Comparison of ENCODE assay signal across 1 cellular context in genomic region chr11:85647604-85648299, GRCh38.
TF ChIP-seq lines count a peak whose summit lies in the region.

TSS of gene TMEM126A (plus strand) at chr11:85647967. CDS start at chr11:85650256, 2,289 bp downstream.

TF ChIP-seq in HEK293, 187 proteins besides CTCF, POLR2A, EP300 and RAD21 (continued from another document and continues in another):
- no peak for TF ChIP-seq KLF1 (tag by site-specific recombination; IDR thresholded peaks at IDR 0.05)
- TF ChIP-seq ZNF121 (tag by site-specific recombination; IDR thresholded peaks at IDR 0.05), result no peak
- TF ChIP-seq BCL6B (tag by site-specific recombination; IDR thresholded peaks at IDR 0.05), result no peak
- no peak for TF ChIP-seq ZBTB1 (tag by site-specific recombination; IDR thresholded peaks at IDR 0.05)
- TF ChIP-seq ZNF18 (tag by site-specific recombination; IDR thresholded peaks at IDR 0.05), result no peak
- TF ChIP-seq ZNF433 (tag by site-specific recombination; IDR thresholded peaks at IDR 0.05; ENCODE audit: low read depth), result no peak
- no peak for TF ChIP-seq ZNF426 (tag by site-specific recombination; IDR thresholded peaks at IDR 0.05)
- TF ChIP-seq ZNF473 (tag by site-specific recombination; IDR thresholded peaks at IDR 0.05), result no peak
- TF ChIP-seq ZBTB17 (tag by site-specific recombination; IDR thresholded peaks at IDR 0.05), result peak; percentile 62
- TF ChIP-seq PRDM1 (tag by site-specific recombination; IDR thresholded peaks at IDR 0.05), result peak; percentile 65; the same call in 1 of the 2 replicates
- TF ChIP-seq ZFP69B (tag by site-specific recombination; IDR thresholded peaks at IDR 0.05), result no peak
- TF ChIP-seq ZNF639 (tag by site-specific recombination; IDR thresholded peaks at IDR 0.05), result no peak
- 0 out of 2 replicates have a peak, but pooled peaks have one; percentile 12 for TF ChIP-seq ZNF692 (tag by site-specific recombination; IDR thresholded peaks at IDR 0.05)
- no peak for TF ChIP-seq ZNF701 (tag by site-specific recombination; IDR thresholded peaks at IDR 0.05)
- no peak for TF ChIP-seq SCRT2 (tag by site-specific recombination; IDR thresholded peaks at IDR 0.05)
- TF ChIP-seq SETDB1 (IDR thresholded peaks at IDR 0.05; ENCODE audit: insufficient read length, low read length), result no peak
- no peak for TF ChIP-seq ZNF776 (tag by site-specific recombination; IDR thresholded peaks at IDR 0.05; ENCODE audit: borderline replicate concordance)
- TF ChIP-seq SP7 (tag by site-specific recombination; IDR thresholded peaks at IDR 0.05), result peak; percentile 61; the same call in 1 of the 2 replicates
- no peak for TF ChIP-seq ZNF600 (tag by site-specific recombination; IDR thresholded peaks at IDR 0.05)
- TF ChIP-seq ZNF624 (tag by site-specific recombination; IDR thresholded peaks at IDR 0.05), result no peak
- peak; percentile 88 for TF ChIP-seq ZFHX2 (tag by site-specific recombination; conservative IDR thresholded peaks at IDR 0.05)
- TF ChIP-seq ELK4 (IDR thresholded peaks at IDR 0.05; ENCODE audit: borderline replicate concordance, low read depth, low read length), result no peak
- peak; percentile 95 for TF ChIP-seq KLF10 (tag by site-specific recombination; IDR thresholded peaks at IDR 0.05)
- TF ChIP-seq ZNF416 (tag by site-specific recombination; IDR thresholded peaks at IDR 0.05), result no peak
- peak; percentile 75 for TF ChIP-seq YY1 (tag by site-specific recombination; IDR thresholded peaks at IDR 0.05)
- peak; percentile 37 for TF ChIP-seq GLIS1 (tag by site-specific recombination; IDR thresholded peaks at IDR 0.05)
- no peak for TF ChIP-seq ZNF391 (tag by site-specific recombination; IDR thresholded peaks at IDR 0.05; ENCODE audit: borderline replicate concordance, low read depth)
- no peak for TF ChIP-seq ZNF423 (tag by site-specific recombination; IDR thresholded peaks at IDR 0.05)
- TF ChIP-seq ZNF341 (tag by site-specific recombination; IDR thresholded peaks at IDR 0.05; ENCODE audit: low read depth), result peak; percentile 67
- 0 out of 2 replicates have a peak, but pooled peaks have one; percentile 3 for TF ChIP-seq BCL11A (tag by site-specific recombination; IDR thresholded peaks at IDR 0.05; ENCODE audit: low read depth)
- no peak for TF ChIP-seq ZNF211 (tag by site-specific recombination; IDR thresholded peaks at IDR 0.05; ENCODE audit: low read depth)
- TF ChIP-seq ZNF626 (tag by site-specific recombination; IDR thresholded peaks at IDR 0.05), result no peak
- TF ChIP-seq ZNF521 (tag by site-specific recombination; IDR thresholded peaks at IDR 0.05), result no peak
- TF ChIP-seq ZNF843 (tag by site-specific recombination; IDR thresholded peaks at IDR 0.05), result 0 out of 2 replicates have a peak, but pooled peaks have one; percentile 14
- TF ChIP-seq ZFP41 (tag by site-specific recombination; IDR thresholded peaks at IDR 0.05; ENCODE audit: borderline replicate concordance), result no peak
- TF ChIP-seq KLF7 (tag by site-specific recombination; IDR thresholded peaks at IDR 0.05; ENCODE audit: borderline replicate concordance), result no peak
- TF ChIP-seq ZNF610 (tag by site-specific recombination; IDR thresholded peaks at IDR 0.05; ENCODE audit: borderline replicate concordance), result no peak
- TF ChIP-seq ZBTB6 (tag by site-specific recombination; IDR thresholded peaks at IDR 0.05), result no peak
- TF ChIP-seq ZNF529 (tag by site-specific recombination; IDR thresholded peaks at IDR 0.05; ENCODE audit: insufficient replicate concordance), result no peak
- no peak for TF ChIP-seq ZBTB11 (tag by site-specific recombination; conservative IDR thresholded peaks at IDR 0.05; ENCODE audit: low read depth)
- peak; percentile 87 for TF ChIP-seq ZNF518A (tag by site-specific recombination; conservative IDR thresholded peaks at IDR 0.05; ENCODE audit: low read depth)
- TF ChIP-seq GLI2 (tag by site-specific recombination; IDR thresholded peaks at IDR 0.05; ENCODE audit: borderline replicate concordance, low read depth), result no peak
- no peak for TF ChIP-seq KLF17 (tag by site-specific recombination; IDR thresholded peaks at IDR 0.05)
- no peak for TF ChIP-seq ZNF239 (tag by site-specific recombination; IDR thresholded peaks at IDR 0.05)
- TF ChIP-seq ZNF26 (tag by site-specific recombination; IDR thresholded peaks at IDR 0.05), result no peak
